8 cellular contexts compared by ENCODE assay signal in the genomic region with DNA sequence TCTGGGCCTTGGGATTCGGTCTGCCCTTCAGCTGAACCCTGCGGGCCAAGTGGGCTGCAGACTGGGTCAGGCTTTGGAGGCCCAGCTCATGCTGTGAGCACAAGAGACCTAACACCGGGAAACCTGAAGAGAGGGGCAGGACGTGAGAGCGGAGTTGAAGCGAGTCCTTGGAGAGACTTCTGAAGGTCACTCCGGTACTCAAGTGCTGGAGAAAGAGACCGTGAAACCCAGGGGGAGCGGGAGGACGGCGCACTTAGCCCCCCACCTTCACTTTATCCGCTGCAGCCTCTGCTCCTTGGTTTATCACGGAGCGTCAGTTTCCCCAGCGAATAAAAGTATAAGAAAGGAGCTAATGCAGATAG. TPM values are rescaled to one million over a fixed set of nuclear protein-coding genes. Genes with fewer than 3 reads are reported as not detected.
DNase-seq lines count a peak whose midpoint lies in the region; ATAC-seq and TF ChIP-seq lines count a peak whose summit lies in the region.

No MANE protein-coding gene starts in this region.

- 1% methylated on average over 15 of the region's 15 CpGs for WGBS in SK-N-SH (ENCODE audit: low lambda C conversion rate)

- H3K4me3 ChIP-seq in AG10803 (ENCODE audit: low read length) (peak overlapping the region; percentile 72), SK-N-SH (ENCODE audit: low read depth in 2 of 2, low read length in 1 of 2) (peak overlapping the region; percentile 95 to 97), foreskin fibroblast (ENCODE audit: low read depth in 1 of 2, low read length in 2 of 2) (peak overlapping the region; percentile 83 to 100), rectal smooth muscle tissue (ENCODE audit: low read length) (peak overlapping the region; percentile 100)

- in situ Hi-C loops in GM13977 (cut with MboI; ENCODE audit: low pct_unique_long_range_greater_than_20kb, low sequenced_read_pairs, unreplicated experiment) = loop anchor here (25.0 kb wide), 1 partner anchor 141 kb away; no protein-coding TSS in a partner anchor

- H3K36me3 ChIP-seq in SK-N-SH (replicated peaks in 1 of 2; ENCODE audit: control insufficient read depth in 1 of 2, insufficient read depth in 2 of 2, low read length in 1 of 2) (peaks cover 17 to 25% of the 10 kb centered on the region in 2 experiments), rectal smooth muscle tissue (ENCODE audit: control insufficient read depth, insufficient read depth, low read length) (peaks cover 6% of the 10 kb centered on the region)

- peak overlapping the region; percentile 92 for H3K9ac ChIP-seq in SK-N-SH
- peak overlapping the region; percentile 99 for H3K9ac ChIP-seq in rectal smooth muscle tissue (ENCODE audit: low read length)

- H3K27ac ChIP-seq in SK-N-SH (ENCODE audit: low read depth in 2 of 2, low read length in 1 of 2) (peak overlapping the region; percentile 84 to 97), rectal smooth muscle tissue (ENCODE audit: low read depth, low read length) (peak overlapping the region; percentile 99)

- peak overlapping the region; percentile 75 for H3K4me2 ChIP-seq in SK-N-SH

- peak; percentile 14 for ATAC-seq in GM21576 (IDR thresholded peaks at IDR 0.05; ENCODE audit: unreplicated experiment)

- no peak for DNase-seq in AG10803 (ENCODE audit: low read depth)
- DNase-seq in SK-N-SH = no peak
- DNase-seq in foreskin fibroblast = no peak
- DNase-seq in GM13977 (ENCODE audit: low spot score) = no peak
- DNase-seq in NCI-H2107 treated with DMSO at 0.1 percent for 48 hours (lab: John Stamatoyannopoulos, UW; ENCODE audit: unreplicated experiment) = no peak
- no peak for DNase-seq in GM10248 (ENCODE audit: extremely low spot score)

- TF ChIP-seq CTCF in AG10803 (conservative IDR thresholded peaks at IDR 0.05; ENCODE audit: low read length) (no peak), SK-N-SH (IDR thresholded peaks at IDR 0.05) (no peak), foreskin fibroblast (IDR thresholded peaks at IDR 0.05; ENCODE audit: low read depth, low read length) (no peak), GM13977 (IDR thresholded peaks at IDR 0.05; ENCODE audit: extremely low read depth, insufficient read depth, missing control alignments) (no peak), GM10248 (IDR thresholded peaks at IDR 0.05; ENCODE audit: control extremely low read depth, extremely low read depth, low read depth, missing control alignments) (no peak)

- no peaks in the 10 kb centered on the region for H3K9me2 ChIP-seq in SK-N-SH

- no peaks in the 10 kb centered on the region for H3F3A ChIP-seq in SK-N-SH (replicated peaks; ENCODE audit: insufficient read depth)

- peak overlapping the region; percentile 98 for H2AFZ ChIP-seq in SK-N-SH (ENCODE audit: low read depth)

- no peaks in the 10 kb centered on the region; the same call in 1 of the 2 replicates for H4K20me1 ChIP-seq in SK-N-SH (ENCODE audit: insufficient read depth)

- TF ChIP-seq RAD21 in SK-N-SH (IDR thresholded peaks at IDR 0.05; ENCODE audit: low read length) = no peak

- POLR2A ChIA-PET in SK-N-SH (lab: Yijun Ruan, JAX) (interaction anchor here (0.8 kb wide), 1 partner anchor 236 kb away, joined by 3 read pairs; no protein-coding TSS in a partner anchor), GM10248 (lab: Yijun Ruan, JAX) (interaction anchor here (0.5 to 1.0 kb wide), 4 partner anchors 236 to 370 kb away, joined by 3 to 6 read pairs (median 3); no protein-coding TSS in a partner anchor)

- H3K4me1 ChIP-seq in SK-N-SH (ENCODE audit: control insufficient read depth in 1 of 2, insufficient read depth in 2 of 2, low read depth in 1 of 2, low read length in 1 of 2) (peaks cover 11 to 15% of the 10 kb centered on the region in 2 experiments; a peak in 3 of 4 replicates), rectal smooth muscle tissue (ENCODE audit: control insufficient read depth, insufficient read depth, low read length) (peaks cover 13% of the 10 kb centered on the region)

- peaks cover 70% of the 10 kb centered on the region for H3K79me2 ChIP-seq in SK-N-SH (ENCODE audit: insufficient read depth)

- CTCF ChIA-PET in SK-N-SH (lab: Yijun Ruan, JAX) (interaction anchor here (1.0 to 3.4 kb wide), 4 partner anchors 9 to 235 kb away, joined by 3 to 16 read pairs (median 10); no protein-coding TSS in a partner anchor), GM10248 (lab: Yijun Ruan, JAX) (interaction anchor here (0.9 to 2.6 kb wide), 5 partner anchors 11 to 235 kb away, joined by 3 to 21 read pairs (median 6); no protein-coding TSS in a partner anchor)

- no peaks in the 10 kb centered on the region for H3K9me3 ChIP-seq in SK-N-SH

- TF ChIP-seq EP300 in SK-N-SH (IDR thresholded peaks at IDR 0.05; ENCODE audit: borderline replicate concordance in 1 of 2, low read depth in 1 of 2, low read length in 1 of 2) = no peak

- H3K27me3 ChIP-seq in SK-N-SH (ENCODE audit: insufficient read depth) (no peaks in the 10 kb centered on the region), rectal smooth muscle tissue (ENCODE audit: control insufficient read depth, insufficient read depth, low read length) (no peaks in the 10 kb centered on the region)

TF ChIP-seq in SK-N-SH, 30 proteins besides CTCF, POLR2A, EP300 and RAD21:
- 0 out of 2 replicates have a peak, but pooled peaks have one; percentile 10 for TF ChIP-seq YY1 (IDR thresholded peaks at IDR 0.05; ENCODE audit: low read depth)
- no peak for TF ChIP-seq RCOR1 (IDR thresholded peaks at IDR 0.05; ENCODE audit: low read length)

RNA-seq across cellular contexts. Expression of gene UQCRC2, which starts 0.4 kb away (rescaled TPM):
- 155 and 220 TPM in 2 replicates for polyA plus RNA-seq in SK-N-SH (2012; rRNA removed)
- polyA plus RNA-seq in SK-N-SH (2012; cell fraction: cytosol; rRNA removed) = 196 and 210 TPM in 2 replicates
- polyA plus RNA-seq in SK-N-SH (2012; cell fraction: nucleus; rRNA removed) = 217 and 225 TPM in 2 replicates

RNA-seq across cellular contexts. Expression of gene PDZD9, which starts 47.4 kb away (rescaled TPM):
- polyA plus RNA-seq in SK-N-SH (2012; rRNA removed) = not detected in 2 replicates
- not detected in 2 replicates for polyA plus RNA-seq in SK-N-SH (2012; cell fraction: cytosol; rRNA removed)
- not detected in 2 replicates for polyA plus RNA-seq in SK-N-SH (2012; cell fraction: nucleus; rRNA removed)

RNA-seq across cellular contexts. Expression of gene MOSMO, which starts 54.4 kb away (rescaled TPM):
- 8.0 and 10.0 TPM in 2 replicates for polyA plus RNA-seq in SK-N-SH (2012; rRNA removed)
- polyA plus RNA-seq in SK-N-SH (2012; cell fraction: cytosol; rRNA removed) = 10.3 and 10.6 TPM in 2 replicates
- polyA plus RNA-seq in SK-N-SH (2012; cell fraction: nucleus; rRNA removed) = 9.9 and 22.7 TPM in 2 replicates
